In the genomic region with DNA sequence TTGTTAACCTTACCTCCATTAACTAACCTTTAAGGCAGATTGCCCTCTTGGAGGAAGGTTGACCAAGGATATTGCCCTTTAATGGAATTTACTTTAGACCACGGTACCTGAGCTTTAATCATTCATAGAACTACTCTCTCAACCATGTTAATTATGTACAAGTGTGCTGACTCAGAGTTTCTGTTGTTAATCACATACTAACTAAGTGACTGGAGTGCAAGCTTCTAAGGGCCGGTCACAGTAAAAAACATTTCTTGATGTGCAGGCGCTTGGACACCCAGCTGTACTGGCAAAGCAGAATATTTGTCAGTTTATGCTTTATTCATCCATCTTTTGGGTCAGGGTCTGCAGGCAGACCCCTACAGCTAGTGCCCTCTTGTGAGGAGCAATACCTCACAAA, we compare ENCODE assay signal across 20 cellular contexts. TPM values are rescaled to one million over a fixed set of nuclear protein-coding genes. Genes with fewer than 3 reads are reported as not detected.
"Had no signal": no experiment of that assay in that cellular context is flagged by ENCODE, and none has a peak within 500 bp of the region (broad histone marks: within the 10 kb centered on the region; RNA-seq: fewer than 3 reads in every experiment).

No MANE protein-coding gene starts in this region.

RNA-seq across cellular contexts. Expression of gene HSFY1, which starts 6.6 kb away (rescaled TPM):
- total RNA-seq: activated naive CD4-positive, alpha-beta T cell treated with anti-CD3 and anti-CD28 coated beads for 36 hours; activated naive CD4-positive, alpha-beta T cell treated with anti-CD3 and anti-CD28 coated beads, Interleukin-2, amount 50 U/mL, for 72 hours; activated naive CD8-positive, alpha-beta T cell treated with anti-CD3 and anti-CD28 coated beads for 36 hours; activated naive CD8-positive, alpha-beta T cell treated with anti-CD3 and anti-CD28 coated beads, Interleukin-2, amount 10 ng/mL, durations not matched to agents 7 days and 5 days; activated T-cell treated with anti-CD3 and anti-CD28 coated beads, Interleukin-2, amount 50 U/mL, for 4 hours; activated T-cell treated with anti-CD3 and anti-CD28 coated beads, Interleukin-2, amount 50 U/mL, for 72 hours; activated T-helper 1 cell treated with anti-CD3 and anti-CD28 coated beads, Interleukin-12 subunit alpha, Interleukin-12 subunit beta, Interleukin-2, Interleukin-4 antibody, amounts not matched to agents 30 ng/mL and 10 ng/mL and 1 ng/mL, durations not matched to agents 14 hours and 24 hours and 36 hours; activated T-helper 17 cell treated with anti-CD3 and anti-CD28 coated beads, Interleukin-2, amount 50 U/mL, for 72 hours; activated T-helper 2 cell treated with anti-CD3 and anti-CD28 coated beads, Interferon-gamma antibody, Interleukin-2, Interleukin-4, amounts not matched to agents 10 μg/mL and 5 μg/mL and 100 μg/mL, durations not matched to agents 14 hours and 24 hours and 36 hours; adrenal gland; aorta; ascending aorta; astrocyte; body of pancreas; breast epithelium; bronchial epithelial cell; cardiac muscle cell; cardiac septum; cerebellum had no signal
- polyA plus RNA-seq: adipose tissue, aorta, cardiac muscle cell had no signal
